Comparison of ENCODE assay signal across 37 cellular contexts in the genomic region with DNA sequence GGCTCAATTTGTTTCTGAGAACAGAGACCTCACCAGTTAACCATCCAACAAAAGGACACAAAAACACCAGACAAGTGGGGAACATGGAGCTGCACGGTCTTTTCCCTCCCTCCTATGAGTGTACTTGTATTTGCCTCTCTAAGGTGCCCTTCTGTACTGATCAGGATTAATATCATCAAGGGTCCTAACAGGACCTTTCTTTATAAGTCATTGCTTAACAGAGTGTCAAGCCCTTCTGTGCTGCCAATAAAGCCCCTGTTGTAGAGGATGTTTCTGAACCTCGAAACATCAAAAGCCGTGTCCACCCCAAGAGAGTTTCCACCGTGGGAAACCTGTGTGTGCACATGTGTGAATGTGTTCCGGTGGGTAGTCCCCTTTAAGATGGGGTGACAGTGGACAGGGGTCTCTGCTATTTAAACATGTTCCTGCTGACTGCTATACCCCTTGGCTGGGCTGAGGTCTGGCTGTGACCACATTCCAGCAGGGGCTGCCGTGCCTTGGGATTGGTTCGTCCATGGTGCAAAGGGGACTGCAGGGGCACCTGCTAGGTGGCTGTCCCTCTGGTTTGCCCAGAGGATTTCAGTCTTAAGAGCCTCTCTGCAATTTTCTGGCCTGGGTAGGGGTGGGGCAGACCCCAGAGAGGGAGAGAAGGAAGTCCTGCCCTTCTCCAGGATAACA. TPM values are rescaled to one million over a fixed set of nuclear protein-coding genes. Genes with fewer than 3 reads are reported as not detected.
DNase-seq lines count a peak whose midpoint lies in the region; ATAC-seq and TF ChIP-seq lines count a peak whose summit lies in the region.
"Had no signal": no experiment of that assay in that cellular context is flagged by ENCODE, and none has a peak within 500 bp of the region (broad histone marks: within the 10 kb centered on the region; RNA-seq: fewer than 3 reads in every experiment).

No MANE protein-coding gene starts in this region.

- no peaks in the 10 kb centered on the region for H3K79me2 ChIP-seq in HCT116 (ENCODE audit: insufficient read depth, low read length)

- H2AFZ ChIP-seq in HCT116 (ENCODE audit: low read depth, low read length, poor library complexity, severe bottlenecking) = no peak overlapping the region

- WGBS in heart left ventricle, 4 donors = 84 to 85% (median 84%) methylated on average over 6 to 7 of the region's 7 CpGs

- H3K4me3 ChIP-seq in heart left ventricle (no peak overlapping the region), HCT116 (replicated peaks in 1 of 2; ENCODE audit: low read depth in 1 of 2, low read length in 2 of 2) (no peak overlapping the region)
- H3K4me3 ChIP-seq: A549; BLaER1; BLaER1 treated with 17β-estradiol and CSF1 and Interleukin-3, amounts not matched to agents 10 nM and 100 nM had no signal

- H3K9me3 ChIP-seq in heart left ventricle (no peaks in the 10 kb centered on the region), HCT116 (ENCODE audit: control insufficient read depth in 1 of 2, insufficient read depth in 1 of 2, low read depth in 1 of 2, low read length in 2 of 2) (no peaks in the 10 kb centered on the region)
- H3K9me3 ChIP-seq: A549, BE2C, Caco-2 had no signal

- DNase-seq in cardiac septum (ENCODE audit: low spot score) (peak; percentile 39), heart left ventricle (no peak), HCT116 (ENCODE audit: low read depth, low spot score) (no peak), posterior vena cava (ENCODE audit: low spot score) (peak; percentile 20), MV-4-11 (lab: John Stamatoyannopoulos, UW) (no peak), activated gamma-delta T cell (lab: John Stamatoyannopoulos, UW) (no peak)
- DNase-seq: 8988T; ACHN; AML-193; BE2C; C1 segment of cervical spinal cord; Caco-2; Calu3; CD4-positive, alpha-beta memory T cell; CD4-positive, alpha-beta T cell; CD4-positive, CD25-positive, alpha-beta regulatory T cell; CD8-positive, alpha-beta memory T cell; CD8-positive, alpha-beta T cell; COR-L47; DMS 273 treated with DMSO at 0.1 percent for 48 hours; DMS153; DMS53; DMS79; DMS79 treated with DMSO at 0.1 percent for 48 hours; DND-41; EL had no signal

- no peak overlapping the region for H3K9ac ChIP-seq in HCT116 (ENCODE audit: low read length)
- H3K9ac ChIP-seq: BLaER1; BLaER1 treated with 17β-estradiol and CSF1 and Interleukin-3, amounts not matched to agents 10 nM and 100 nM had no signal

- H3K4me2 ChIP-seq in HCT116 (ENCODE audit: low read length) = no peak overlapping the region
- H3K4me2 ChIP-seq: A549; BLaER1; BLaER1 treated with 17β-estradiol and CSF1 and Interleukin-3, amounts not matched to agents 10 nM and 100 nM had no signal

- no peak for ATAC-seq in heart left ventricle
- no peak for ATAC-seq in HCT116
- ATAC-seq: A549; CD8-positive, alpha-beta T cell had no signal

- no peaks in the 10 kb centered on the region for H4K20me1 ChIP-seq in HCT116 (ENCODE audit: insufficient read depth)

- H3K27me3 ChIP-seq in heart left ventricle (peaks cover 3 to 66% (median 20%) of the 10 kb centered on the region in 9 donors), HCT116 (ENCODE audit: insufficient read depth, low read length) (peaks cover 75% of the 10 kb centered on the region)

- TF ChIP-seq CTCF in heart left ventricle (IDR thresholded peaks at IDR 0.05) (no peak), HCT116 (IDR thresholded peaks at IDR 0.05 in 2 of 3, conservative IDR thresholded peaks at IDR 0.05 in 1 of 3; ENCODE audit: borderline replicate concordance in 1 of 3, insufficient read depth in 1 of 3, low read depth in 2 of 3, low read length in 2 of 3) (no peak)

- intact Hi-C loops in cardiac septum (cut with DNase I) (no loop called here), heart left ventricle (cut with DNase I) (loop anchor here in 2 of 10 donors (10.0 kb wide), 2 partner anchors 327 to 677 kb away; no protein-coding TSS in a partner anchor), HCT116 (cut with micrococcal nuclease) (no loop called here), posterior vena cava (cut with DNase I) (loop anchor here in 1 of 2 donors (10.0 kb wide), 1 partner anchor 327 kb away; no protein-coding TSS in a partner anchor)

- BruUV-seq in HCT116 (replicated peaks; lab: Mats Ljungman, UMichigan) = no TSS peak

- no peak overlapping the region for H3K27ac ChIP-seq in heart left ventricle
- no peak overlapping the region for H3K27ac ChIP-seq in HCT116 (ENCODE audit: low read depth, low read length)
- H3K27ac ChIP-seq: 22Rv1; A549; BLaER1; BLaER1 treated with 17β-estradiol and CSF1 and Interleukin-3, amounts not matched to agents 10 nM and 100 nM; C4-2B had no signal

- no peak for TF ChIP-seq POLR2A in heart left ventricle (IDR thresholded peaks at IDR 0.05)
- TF ChIP-seq POLR2A in HCT116 (IDR thresholded peaks at IDR 0.05; ENCODE audit: borderline replicate concordance, extremely low read depth, insufficient read depth, insufficient read length) = no peak

- no peak for TF ChIP-seq RAD21 in HCT116 (IDR thresholded peaks at IDR 0.05; ENCODE audit: low read depth)

- no peaks in the 10 kb centered on the region for H3K9me2 ChIP-seq in HCT116 (ENCODE audit: insufficient read depth)

- POLR2A ChIA-PET in HCT116 (lab: Charles Lee) = no interaction called here

- CTCF ChIA-PET in HCT116 (lab: Charles Lee) = no interaction called here

- RAD21 ChIA-PET in HCT116 (lab: Charles Lee; ENCODE audit: low non-redundant PET in 1 of 2, low total read pairs in 2 of 2, uncharacterized antibody in 2 of 2, unreplicated experiment in 2 of 2) = no interaction called here

- H3K4me1 ChIP-seq in heart left ventricle (peaks cover 0 to 9% (median 1%) of the 10 kb centered on the region in 12 donors), HCT116 (ENCODE audit: control insufficient read depth in 1 of 2, insufficient read depth in 2 of 2, low read length in 2 of 2) (peaks cover 5 to 9% of the 10 kb centered on the region in 2 experiments; a peak in 3 of 4 replicates)
- H3K4me1 ChIP-seq: BE2C, BLaER1, Caco-2 had no signal

- H3K36me3 ChIP-seq in heart left ventricle = no peaks in the 10 kb centered on the region
- no peaks in the 10 kb centered on the region for H3K36me3 ChIP-seq in HCT116 (ENCODE audit: control insufficient read depth in 1 of 2, insufficient read depth in 2 of 2, low read length in 2 of 2)
- H3K36me3 ChIP-seq: BE2C; BLaER1; BLaER1 treated with 17β-estradiol and CSF1 and Interleukin-3, amounts not matched to agents 10 nM and 100 nM had no signal

TF ChIP-seq in HCT116, 20 proteins besides CTCF, POLR2A, EP300 and RAD21:
- TF ChIP-seq, protein P1, sequence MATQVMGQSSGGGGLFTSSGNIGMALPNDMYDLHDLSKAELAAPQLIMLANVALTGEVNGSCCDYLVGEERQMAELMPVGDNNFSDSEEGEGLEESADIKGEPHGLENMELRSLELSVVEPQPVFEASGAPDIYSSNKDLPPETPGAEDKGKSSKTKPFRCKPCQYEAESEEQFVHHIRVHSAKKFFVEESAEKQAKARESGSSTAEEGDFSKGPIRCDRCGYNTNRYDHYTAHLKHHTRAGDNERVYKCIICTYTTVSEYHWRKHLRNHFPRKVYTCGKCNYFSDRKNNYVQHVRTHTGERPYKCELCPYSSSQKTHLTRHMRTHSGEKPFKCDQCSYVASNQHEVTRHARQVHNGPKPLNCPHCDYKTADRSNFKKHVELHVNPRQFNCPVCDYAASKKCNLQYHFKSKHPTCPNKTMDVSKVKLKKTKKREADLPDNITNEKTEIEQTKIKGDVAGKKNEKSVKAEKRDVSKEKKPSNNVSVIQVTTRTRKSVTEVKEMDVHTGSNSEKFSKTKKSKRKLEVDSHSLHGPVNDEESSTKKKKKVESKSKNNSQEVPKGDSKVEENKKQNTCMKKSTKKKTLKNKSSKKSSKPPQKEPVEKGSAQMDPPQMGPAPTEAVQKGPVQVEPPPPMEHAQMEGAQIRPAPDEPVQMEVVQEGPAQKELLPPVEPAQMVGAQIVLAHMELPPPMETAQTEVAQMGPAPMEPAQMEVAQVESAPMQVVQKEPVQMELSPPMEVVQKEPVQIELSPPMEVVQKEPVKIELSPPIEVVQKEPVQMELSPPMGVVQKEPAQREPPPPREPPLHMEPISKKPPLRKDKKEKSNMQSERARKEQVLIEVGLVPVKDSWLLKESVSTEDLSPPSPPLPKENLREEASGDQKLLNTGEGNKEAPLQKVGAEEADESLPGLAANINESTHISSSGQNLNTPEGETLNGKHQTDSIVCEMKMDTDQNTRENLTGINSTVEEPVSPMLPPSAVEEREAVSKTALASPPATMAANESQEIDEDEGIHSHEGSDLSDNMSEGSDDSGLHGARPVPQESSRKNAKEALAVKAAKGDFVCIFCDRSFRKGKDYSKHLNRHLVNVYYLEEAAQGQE (IDR thresholded peaks at IDR 0.05; ENCODE audit: low read depth) = no peak
- TF ChIP-seq EZH2phosphoT487 (IDR thresholded peaks at IDR 0.05; ENCODE audit: borderline replicate concordance) = peak; percentile 96; the same call in 1 of the 2 replicates
- peak; percentile 86 for TF ChIP-seq EZH2 (IDR thresholded peaks at IDR 0.05)

RNA-seq across cellular contexts. Expression of gene ESRRB, which starts 6.0 kb away (rescaled TPM):
- 8.7 TPM for total RNA-seq in cardiac septum
- 10 to 100 TPM in 2 of 9 donors, 1 to 10 TPM in 7; 4.1 to 16.9 (median 8.2) TPM for total RNA-seq in heart left ventricle
- 1 to 10 TPM; 6.5 to 7.1 TPM for polyA plus RNA-seq in heart left ventricle
- 1.9 TPM for total RNA-seq in HCT116 (2021; ENCODE audit: unreplicated experiment)
- polyA plus RNA-seq in HCT116 (2012) = 0.31 and 0.59 TPM in 2 replicates
- under 1 TPM; 0.60 to 0.95 TPM for total RNA-seq in posterior vena cava
- total RNA-seq: A172; B cell; Caco-2; CD4-positive, CD25-positive, alpha-beta regulatory T cell; CD8-positive, alpha-beta memory T cell; Daoy had no signal
- polyA plus RNA-seq: AG04450; BJ; CD14-positive monocyte; CD4-positive, alpha-beta memory T cell; CD4-positive, CD25-positive, alpha-beta regulatory T cell; CD8-positive, alpha-beta memory T cell had no signal

Comparison
In these comparisons a context has a peak if more than half of its experiments do, and no peak if none do; other contexts are left out.
1. DNase-seq: peak in cardiac septum (single experiment) and posterior vena cava (single experiment); none in heart left ventricle (0 of 5), HCT116 (single experiment), MV-4-11 (single experiment) and activated gamma-delta T cell (single experiment).